Comparison of ENCODE assay signal across 8 cellular contexts in genomic region chr5:65481635-65482271, GRCh38. TPM values are rescaled to one million over a fixed set of nuclear protein-coding genes. Genes with fewer than 3 reads are reported as not detected.
DNase-seq lines count a peak whose midpoint lies in the region; ATAC-seq, FAIRE-seq and TF ChIP-seq lines count a peak whose summit lies in the region.

ADAMTS6 (minus strand) TSS chr5:65481920; CDS start chr5:65473673, 8,247 bp downstream.

- DNase-seq in GM18507 (ENCODE audit: extremely low spot score, insufficient read length, low read depth): peak; percentile 28
- peak; percentile 85 for DNase-seq in NCI-H2029 treated with DMSO at 0.1 percent for 48 hours (lab: John Stamatoyannopoulos, UW)
- DNase-seq in breast epithelium (ENCODE audit: low spot score in 2 of 2): peak; percentile 74 to 80
- no peak for DNase-seq in NOMO-1 treated with dmso at 0.1 percent for 144 hours (lab: John Stamatoyannopoulos, UW; ENCODE audit: unreplicated experiment)

- H3K27ac ChIP-seq in VCaP (peak within 1 kb of the TSS; percentile 25; the same call in 1 of the 2 replicates), breast epithelium (peak within 1 kb of the TSS; percentile 87 to 90), iPS-20b (ENCODE audit: low read length) (peak within 1 kb of the TSS; percentile 25), skeletal muscle tissue (ENCODE audit: low read depth, low read length) (peak within 1 kb of the TSS; percentile 78)

- H3K4me1 ChIP-seq in breast epithelium (no peaks in the 10 kb centered on the region), iPS-20b (ENCODE audit: insufficient read depth, low read length) (peaks cover 25% of the 10 kb centered on the region; the same call in 1 of the 2 replicates), skeletal muscle tissue (ENCODE audit: control insufficient read depth in 3 of 3, insufficient read depth in 3 of 3, low read length in 3 of 3) (peaks cover 3 to 14% (median 8%) of the 10 kb centered on the region in 3 donors)

- peak within 1 kb of the TSS; percentile 79; the same call in 1 of the 2 replicates for H3K9ac ChIP-seq in iPS-20b (ENCODE audit: low read depth, low read length)
- H3K9ac ChIP-seq in skeletal muscle tissue (ENCODE audit: low read depth in 1 of 3, low read length in 3 of 3): peak within 1 kb of the TSS; percentile 61 to 86 (median 73)

- H3K27me3 ChIP-seq in breast epithelium (no peaks in the 10 kb centered on the region), iPS-20b (ENCODE audit: insufficient read depth, low read length) (peaks cover 16% of the 10 kb centered on the region; the same call in 1 of the 2 replicates), skeletal muscle tissue (ENCODE audit: control insufficient read depth in 3 of 3, insufficient read depth in 3 of 3, low read length in 3 of 3) (no peaks in the 10 kb centered on the region)

- H3K4me3 ChIP-seq in breast epithelium: peak within 1 kb of the TSS; percentile 52 to 70 (median 54)
- H3K4me3 ChIP-seq in iPS-20b (ENCODE audit: low read length): peak within 1 kb of the TSS; percentile 80
- peak within 1 kb of the TSS; percentile 69 to 83 (median 70) for H3K4me3 ChIP-seq in skeletal muscle tissue (ENCODE audit: low read length in 3 of 3)

- H3K36me3 ChIP-seq in breast epithelium (no peaks in the 10 kb centered on the region), iPS-20b (ENCODE audit: insufficient read depth, low read depth, low read length) (no peaks in the 10 kb centered on the region), skeletal muscle tissue (ENCODE audit: control insufficient read depth in 3 of 3, insufficient read depth in 3 of 3, low read length in 3 of 3) (no peaks in the 10 kb centered on the region)

- TF ChIP-seq POLR2A in breast epithelium (IDR thresholded peaks at IDR 0.05): no peak

- TF ChIP-seq CTCF in VCaP (conservative IDR thresholded peaks at IDR 0.05) (no peak), breast epithelium (IDR thresholded peaks at IDR 0.05) (no peak)

- intact Hi-C loops in breast epithelium (cut with DNase I; ENCODE audit: low total_unique reads): no loop called here

- peak; percentile 65 for ATAC-seq in HG02840 (IDR thresholded peaks at IDR 0.05; ENCODE audit: low FRiP score, unreplicated experiment)

- H3K9me3 ChIP-seq in breast epithelium (no peaks in the 10 kb centered on the region), iPS-20b (ENCODE audit: insufficient read depth, low read depth, low read length) (no peaks in the 10 kb centered on the region), skeletal muscle tissue (ENCODE audit: control insufficient read depth in 3 of 3, low read length in 3 of 3) (no peaks in the 10 kb centered on the region)

- FAIRE-seq in GM18507 (lab: Jason Lieb, UNC): peak; percentile 92

RNA-seq across cellular contexts. Expression of gene ADAMTS6, which starts in this region (rescaled TPM):
- total RNA-seq in breast epithelium (1 to 10 TPM; 1.4 to 6.0 (median 3.9) TPM), skeletal muscle tissue (2.6 TPM)

Comparison
In these comparisons a context has a peak if more than half of its experiments do, and no peak if none do; other contexts are left out.
1. H3K27ac ChIP-seq: peak in every context shown above with its lines; median percentile 88 in breast epithelium; 78 in skeletal muscle tissue; 25 in VCaP; 25 in iPS-20b.